In genomic region chr20:58466309-58466708, GRCh38 we compare ENCODE assay signal across 2 cellular contexts.
TF ChIP-seq lines count a peak whose summit lies in the region.

No MANE protein-coding gene starts in this region.

TF ChIP-seq in IMR-90, 13 proteins besides CTCF, POLR2A, EP300 and RAD21:
- TF ChIP-seq USF2 (IDR thresholded peaks at IDR 0.05; ENCODE audit: low read depth, low read length): no peak
- no peak for TF ChIP-seq SMC3 (IDR thresholded peaks at IDR 0.05; ENCODE audit: low read depth, low read length)
- TF ChIP-seq NFE2L2 (IDR thresholded peaks at IDR 0.05; ENCODE audit: low read depth, low read length): no peak
- no peak for TF ChIP-seq RCOR1 (IDR thresholded peaks at IDR 0.05; ENCODE audit: insufficient replicate concordance, low read length)
- TF ChIP-seq BHLHE40 (IDR thresholded peaks at IDR 0.05; ENCODE audit: low read depth, low read length): no peak
- no peak for TF ChIP-seq RFX5 (IDR thresholded peaks at IDR 0.05; ENCODE audit: low read depth, low read length)
- TF ChIP-seq ELK1 (IDR thresholded peaks at IDR 0.05; ENCODE audit: borderline replicate concordance, low read depth, low read length): no peak
- TF ChIP-seq CHD1 (IDR thresholded peaks at IDR 0.05; ENCODE audit: low read depth, low read length): no peak
- TF ChIP-seq FOS (IDR thresholded peaks at IDR 0.05; ENCODE audit: low read depth, low read length): no peak
- no peak for TF ChIP-seq MXI1 (IDR thresholded peaks at IDR 0.05; ENCODE audit: borderline replicate concordance, low read depth, low read length)
- no peak for TF ChIP-seq MAFK (IDR thresholded peaks at IDR 0.05; ENCODE audit: low read depth, low read length)
- no peak for TF ChIP-seq MAZ (IDR thresholded peaks at IDR 0.05; ENCODE audit: borderline replicate concordance, low read depth, low read length)
- TF ChIP-seq CEBPB (IDR thresholded peaks at IDR 0.05; ENCODE audit: low read depth, low read length): no peak

TF ChIP-seq in H1, 55 proteins besides CTCF, POLR2A, EP300 and RAD21:
- no peak for TF ChIP-seq RBBP5 (IDR thresholded peaks at IDR 0.05; ENCODE audit: borderline replicate concordance, low read depth, low read length)
- no peak for TF ChIP-seq JUN (IDR thresholded peaks at IDR 0.05; ENCODE audit: low read depth, low read length)
- TF ChIP-seq GTF2F1 (IDR thresholded peaks at IDR 0.05; ENCODE audit: borderline replicate concordance, low read depth, low read length): no peak
- TF ChIP-seq YY1 (IDR thresholded peaks at IDR 0.05; ENCODE audit: low read depth, low read length): no peak
- no peak for TF ChIP-seq JUND (IDR thresholded peaks at IDR 0.05; ENCODE audit: low read length)
- no peak for TF ChIP-seq MAX (IDR thresholded peaks at IDR 0.05)
- TF ChIP-seq NANOG (IDR thresholded peaks at IDR 0.05; ENCODE audit: insufficient read depth, low read depth, low read length, poor library complexity, severe bottlenecking): no peak
- TF ChIP-seq KDM1A (IDR thresholded peaks at IDR 0.05; ENCODE audit: borderline replicate concordance, low read length): no peak
- no peak for TF ChIP-seq BCL11A (IDR thresholded peaks at IDR 0.05; ENCODE audit: low read depth in 2 of 2, low read length in 2 of 2)
- no peak for TF ChIP-seq CHD7 (IDR thresholded peaks at IDR 0.05; ENCODE audit: insufficient replicate concordance, low read length)
- no peak for TF ChIP-seq RXRA (IDR thresholded peaks at IDR 0.05; ENCODE audit: insufficient read depth, low read depth, low read length)
- no peak for TF ChIP-seq USF2 (IDR thresholded peaks at IDR 0.05; ENCODE audit: low read length)
- TF ChIP-seq CHD1 (IDR thresholded peaks at IDR 0.05; ENCODE audit: low read depth, low read length): no peak
- no peak for TF ChIP-seq MAFK (IDR thresholded peaks at IDR 0.05; ENCODE audit: low read depth, low read length)
- TF ChIP-seq CEBPB (IDR thresholded peaks at IDR 0.05; ENCODE audit: low read depth, low read length): no peak
- TF ChIP-seq CBX5 (IDR thresholded peaks at IDR 0.05; ENCODE audit: low read depth, low read length): no peak
- TF ChIP-seq SIX5 (IDR thresholded peaks at IDR 0.05; ENCODE audit: low read depth, low read length): no peak
- no peak for TF ChIP-seq TAF7 (optimal IDR thresholded peaks at IDR 0.05; ENCODE audit: borderline replicate concordance, low read depth, low read length)
